ENCODE assay signal across 11 cellular contexts in the genomic region with DNA sequence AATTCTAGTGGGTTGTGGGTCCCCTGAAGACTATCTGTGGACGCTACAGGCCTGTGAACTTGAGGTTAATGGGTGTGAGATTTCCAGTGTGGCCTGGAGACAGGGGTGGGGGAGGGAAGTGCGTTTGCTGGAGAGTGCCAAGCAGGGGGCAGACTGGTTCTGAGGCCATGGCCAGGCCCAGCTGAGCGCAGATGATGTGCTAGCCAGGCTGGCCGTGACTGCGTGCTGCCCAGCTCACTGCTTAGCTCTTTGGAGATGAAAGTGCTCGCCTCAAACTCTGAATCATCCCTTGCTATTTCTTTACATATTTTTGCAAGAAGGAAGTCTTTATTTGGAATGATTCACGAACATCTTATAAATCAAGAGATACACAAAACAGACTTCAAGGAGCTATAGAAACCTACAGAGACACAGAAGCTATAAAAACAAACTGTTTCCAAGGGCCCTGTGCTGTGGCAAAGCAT.
DNase-seq lines count a peak whose midpoint lies in the region; ATAC-seq and TF ChIP-seq lines count a peak whose summit lies in the region.
"Had no signal": no experiment of that assay in that cellular context is flagged by ENCODE, and none has a peak within 500 bp of the region (broad histone marks: within the 10 kb centered on the region; RNA-seq: fewer than 3 reads in every experiment).

No MANE protein-coding gene starts in this region.

- no peak overlapping the region for H3K9ac ChIP-seq in Karpas-422 (ENCODE audit: low read length)

- no peak for TF ChIP-seq CTCF in lower lobe of right lung (IDR thresholded peaks at IDR 0.05)
- TF ChIP-seq CTCF in upper lobe of right lung (IDR thresholded peaks at IDR 0.05), result no peak

- DNase-seq in A172 (ENCODE audit: low spot score) (peak; percentile 75), Karpas-422 (no peak), dedifferentiated amniotic fluid mesenchymal stem cell (ENCODE audit: extremely low spot score) (peak; percentile 74), lower lobe of right lung (no peak), DMS 273 (lab: John Stamatoyannopoulos, UW; ENCODE audit: unreplicated experiment) (no peak), DMS 273 treated with DMSO at 0.1 percent for 48 hours (lab: John Stamatoyannopoulos, UW) (no peak), upper lobe of right lung (no peak)
- DNase-seq: ACHN; NCI-H526 treated with DMSO at 0.1 percent for 48 hours; stimulated activated CD4-positive, alpha-beta T cell treated with anti-CD3 and anti-CD28 coated beads, Interleukin-15, amount 100 ng/mL, for 24 hours had no signal

- H3K4me1 ChIP-seq in Karpas-422 (ENCODE audit: low read length) (peaks cover 6% of the 10 kb centered on the region), lower lobe of right lung (no peaks in the 10 kb centered on the region), upper lobe of right lung (no peaks in the 10 kb centered on the region)

- ATAC-seq in lower lobe of right lung (peak; percentile 11 to 34), GM19455 (IDR thresholded peaks at IDR 0.05; ENCODE audit: unreplicated experiment) (no peak), upper lobe of right lung (no peak)

- H3K27me3 ChIP-seq in Karpas-422 (ENCODE audit: low read length) (no peaks in the 10 kb centered on the region), lower lobe of right lung (ENCODE audit: low read depth) (no peaks in the 10 kb centered on the region), upper lobe of right lung (no peaks in the 10 kb centered on the region)

- H3K4me3 ChIP-seq in Karpas-422 (ENCODE audit: low read length) (no peak overlapping the region), lower lobe of right lung (no peak overlapping the region), upper lobe of right lung (no peak overlapping the region)

- H3K27ac ChIP-seq in Karpas-422 (ENCODE audit: low read length) (no peak overlapping the region), lower lobe of right lung (no peak overlapping the region), upper lobe of right lung (no peak overlapping the region)

- H3K9me2 ChIP-seq in Karpas-422 (replicated peaks; ENCODE audit: insufficient read depth, low read length), result no peaks in the 10 kb centered on the region

- no peaks in the 10 kb centered on the region for H3K9me3 ChIP-seq in Karpas-422 (ENCODE audit: low read length)
- H3K9me3 ChIP-seq in lower lobe of right lung, result no peaks in the 10 kb centered on the region
- no peaks in the 10 kb centered on the region for H3K9me3 ChIP-seq in upper lobe of right lung

- peak overlapping the region; percentile 2; the same call in 1 of the 2 replicates for H2AFZ ChIP-seq in Karpas-422 (ENCODE audit: low read length)

- H3K36me3 ChIP-seq in Karpas-422 (ENCODE audit: insufficient read depth, low read length) (no peaks in the 10 kb centered on the region), lower lobe of right lung (no peaks in the 10 kb centered on the region), upper lobe of right lung (no peaks in the 10 kb centered on the region)

- H3K4me2 ChIP-seq in Karpas-422 (ENCODE audit: low read depth, low read length, poor library complexity, severe bottlenecking), result no peak overlapping the region

- intact Hi-C loops in lower lobe of right lung (cut with DNase I), result no loop called here
- intact Hi-C loops in upper lobe of right lung (cut with DNase I), result no loop called here

- H4K20me1 ChIP-seq in Karpas-422 (ENCODE audit: insufficient read depth, low read depth, low read length), result no peaks in the 10 kb centered on the region

- H3K79me2 ChIP-seq in Karpas-422 (ENCODE audit: low read length), result no peaks in the 10 kb centered on the region

Comparison
In these comparisons a context has a peak if more than half of its experiments do, and no peak if none do; other contexts are left out.
1. DNase-seq: peak in A172 (single experiment) and dedifferentiated amniotic fluid mesenchymal stem cell (single experiment); none in Karpas-422 (single experiment), lower lobe of right lung (single experiment), DMS 273 (single experiment), DMS 273 treated with DMSO at 0.1 percent for 48 hours (single experiment) and upper lobe of right lung (single experiment).
2. ATAC-seq: peak in lower lobe of right lung (2 of 2); none in GM19455 (single experiment) and upper lobe of right lung (single experiment).